7 cellular contexts compared by ENCODE assay signal in genomic region chr12:85076688-85077430, GRCh38. TPM values are rescaled to one million over a fixed set of nuclear protein-coding genes. Genes with fewer than 3 reads are reported as not detected.
DNase-seq lines count a peak whose midpoint lies in the region; TF ChIP-seq lines count a peak whose summit lies in the region.

No MANE protein-coding gene starts in this region.

- H3K4me3 ChIP-seq in SK-N-SH (ENCODE audit: low read depth in 2 of 2, low read length in 1 of 2) (peak overlapping the region in 1 of 2 experiments; percentile 6; a peak in 1 of 4 replicates), skeletal muscle satellite cell (ENCODE audit: low read length) (no peak overlapping the region), spleen (no peak overlapping the region)

- H3K9me3 ChIP-seq in SK-N-SH (no peaks in the 10 kb centered on the region), skeletal muscle satellite cell (replicated peaks; ENCODE audit: low read length) (no peaks in the 10 kb centered on the region), spleen (no peaks in the 10 kb centered on the region)

- no peak overlapping the region for H3K27ac Mint-ChIP-seq in HFFc6

- H4K20me1 ChIP-seq in SK-N-SH (ENCODE audit: insufficient read depth), result no peaks in the 10 kb centered on the region

- no peak overlapping the region for H3K9ac ChIP-seq in SK-N-SH
- H3K9ac ChIP-seq in skeletal muscle satellite cell (ENCODE audit: low read depth, low read length), result no peak overlapping the region

- TF ChIP-seq CTCF in GM12872 (IDR thresholded peaks at IDR 0.05; ENCODE audit: insufficient read depth, low read depth, low read length) (peak; percentile 45), HFFc6 (IDR thresholded peaks at IDR 0.05) (peak; percentile 75), SK-N-SH (IDR thresholded peaks at IDR 0.05) (peak; percentile 75), spleen (IDR thresholded peaks at IDR 0.05 in 8 of 11, conservative IDR thresholded peaks at IDR 0.05 in 3 of 11) (no peak)

- H3K36me3 Mint-ChIP-seq in HFFc6 (ENCODE audit: low read depth), result no peaks in the 10 kb centered on the region

- no peaks in the 10 kb centered on the region for H3K9me2 ChIP-seq in SK-N-SH

- H3K27me3 ChIP-seq in SK-N-SH (ENCODE audit: insufficient read depth) (no peaks in the 10 kb centered on the region), skeletal muscle satellite cell (ENCODE audit: control insufficient read depth, insufficient read depth, low read length) (no peaks in the 10 kb centered on the region), spleen (replicated peaks in 1 of 7) (no peaks in the 10 kb centered on the region)

- POLR2A ChIA-PET in SK-N-SH (lab: Yijun Ruan, JAX), result no interaction called here

- peaks cover 0 to 4% of the 10 kb centered on the region in 2 experiments; a peak in 2 of 4 replicates for H3K4me1 ChIP-seq in SK-N-SH (ENCODE audit: control insufficient read depth in 1 of 2, insufficient read depth in 2 of 2, low read depth in 1 of 2, low read length in 1 of 2)
- H3K4me1 ChIP-seq in skeletal muscle satellite cell (ENCODE audit: control insufficient read depth, insufficient read depth, low read length), result peaks cover 4% of the 10 kb centered on the region
- no peaks in the 10 kb centered on the region for H3K4me1 ChIP-seq in spleen

- H3K79me2 ChIP-seq in SK-N-SH (ENCODE audit: insufficient read depth), result no peaks in the 10 kb centered on the region

- CTCF ChIA-PET in SK-N-SH (lab: Yijun Ruan, JAX), result interaction anchor here (0.6 to 3.9 kb wide), 30 partner anchors 9 to 796 kb away, joined by 3 to 28 read pairs (median 3); no protein-coding TSS in a partner anchor

- no peak for TF ChIP-seq EP300 in SK-N-SH (IDR thresholded peaks at IDR 0.05; ENCODE audit: borderline replicate concordance in 1 of 2, low read depth in 1 of 2, low read length in 1 of 2)

- no peak overlapping the region for H3K4me3 Mint-ChIP-seq in HFFc6

- peaks cover 6% of the 10 kb centered on the region for H3F3A ChIP-seq in SK-N-SH (replicated peaks; ENCODE audit: insufficient read depth)

- no peaks in the 10 kb centered on the region for H3K4me1 Mint-ChIP-seq in HFFc6 (ENCODE audit: low read depth)

- 4% methylated on average over 1 of the region's 1 CpG for WGBS in SK-N-SH (ENCODE audit: low lambda C conversion rate)
- 0 to 7% (median 3%) methylated on average over 1 of the region's 1 CpG for WGBS in spleen, 5 donors

- H2AFZ ChIP-seq in SK-N-SH (ENCODE audit: low read depth), result peak overlapping the region; percentile 52; the same call in 1 of the 2 replicates

- H3K36me3 ChIP-seq in SK-N-SH (replicated peaks in 1 of 2; ENCODE audit: control insufficient read depth in 1 of 2, insufficient read depth in 2 of 2, low read length in 1 of 2) (no peaks in the 10 kb centered on the region), skeletal muscle satellite cell (ENCODE audit: insufficient read depth, low read length) (no peaks in the 10 kb centered on the region), spleen (no peaks in the 10 kb centered on the region)

- intact Hi-C loops in spleen (cut with DNase I; ENCODE audit: low total_unique reads), result no loop called here

- H3K9me3 Mint-ChIP-seq in HFFc6, result no peaks in the 10 kb centered on the region

- no peak overlapping the region for H3K27ac ChIP-seq in SK-N-SH (ENCODE audit: low read depth in 2 of 2, low read length in 1 of 2)
- H3K27ac ChIP-seq in spleen, result no peak overlapping the region

- DNase-seq in HFFc6 (peak; percentile 81), NCI-H1092 treated with DMSO at 0.1 percent for 48 hours (lab: John Stamatoyannopoulos, UW) (peak; percentile 70), SK-N-SH (peak; percentile 12), foreskin melanocyte (peak; percentile 38), spleen (no peak)

- H3K27me3 Mint-ChIP-seq in HFFc6 (ENCODE audit: insufficient read depth), result no peaks in the 10 kb centered on the region

- peak overlapping the region; percentile 0; the same call in 1 of the 2 replicates for H3K4me2 ChIP-seq in SK-N-SH
- H3K4me2 ChIP-seq in skeletal muscle satellite cell (ENCODE audit: low read length), result peak overlapping the region; percentile 11

- peak; percentile 81 for TF ChIP-seq RAD21 in SK-N-SH (IDR thresholded peaks at IDR 0.05; ENCODE audit: low read length)

- TF ChIP-seq POLR2A in spleen (IDR thresholded peaks at IDR 0.05), result no peak

TF ChIP-seq in SK-N-SH, 30 proteins besides CTCF, POLR2A, EP300 and RAD21:
- TF ChIP-seq PBX3 (IDR thresholded peaks at IDR 0.05), result no peak
- peak; percentile 74; the same call in 1 of the 2 replicates for TF ChIP-seq NFIC (IDR thresholded peaks at IDR 0.05; ENCODE audit: borderline replicate concordance)
- TF ChIP-seq FOSL2 (IDR thresholded peaks at IDR 0.05; ENCODE audit: borderline replicate concordance, low read depth), result peak; percentile 44; the same call in 1 of the 2 replicates
- peak; percentile 50; the same call in 1 of the 2 replicates for TF ChIP-seq SMC3 (IDR thresholded peaks at IDR 0.05; ENCODE audit: low read depth, low read length)

RNA-seq across cellular contexts. Expression of gene LRRIQ1, which starts 40.7 kb away (rescaled TPM):
- under 1 TPM in 2 of 6 experiments, not detected in 4; 0.21 to 0.57 TPM for total RNA-seq in HFFc6 (2021; fragmentation: NEBNext Ultra II Directional; extraction: Animal tissue kit (Norgen Biotek cat#: 25700))
- polyA plus RNA-seq in SK-N-SH (2012; rRNA removed) (0.39 and 0.67 TPM in 2 replicates), spleen (under 1 TPM; 0.02 to 0.10 (median 0.09) TPM)
- polyA plus RNA-seq in SK-N-SH (2012; cell fraction: cytosol; rRNA removed), result 0.54 and 0.70 TPM in 2 replicates
- 0.94 and 1.8 TPM in 2 replicates for polyA plus RNA-seq in SK-N-SH (2012; cell fraction: nucleus; rRNA removed)
- 0.25 and 0.44 TPM in 2 replicates for total RNA-seq in skeletal muscle satellite cell (2012; rRNA removed)
- total RNA-seq in spleen, result 1 to 10 TPM in 1 of 7 donors, under 1 TPM in 5, not detected in 1; 0.14 to 1.0 (median 0.40) TPM

RNA-seq across cellular contexts. Expression of gene TSPAN19, which starts 40.8 kb away (rescaled TPM):
- total RNA-seq in HFFc6 (2021; fragmentation: NEBNext Ultra II Directional; extraction: Animal tissue kit (Norgen Biotek cat#: 25700)), result not detected
- polyA plus RNA-seq in SK-N-SH (2012; rRNA removed) (0.05 and 0.06 TPM in 2 replicates), spleen (under 1 TPM in 2 of 3 donors, not detected in 1; 0.11 to 0.51 TPM)
- 0.08 TPM in 1 of 2 replicates, not detected in the other for polyA plus RNA-seq in SK-N-SH (2012; cell fraction: cytosol; rRNA removed)
- polyA plus RNA-seq in SK-N-SH (2012; cell fraction: nucleus; rRNA removed), result 0.27 and 0.38 TPM in 2 replicates
- 1.3 TPM in 1 of 2 replicates, not detected in the other for total RNA-seq in skeletal muscle satellite cell (2012; rRNA removed)
- 1 to 10 TPM in 1 of 7 donors, under 1 TPM in 2, not detected in 4; 0.32 to 1.1 (median 0.77) TPM for total RNA-seq in spleen

Comparison
In these comparisons a context has a peak if more than half of its experiments do, and no peak if none do; other contexts are left out.
1. CTCF ChIP-seq: peak in GM12872 (single experiment), HFFc6 (single experiment) and SK-N-SH (single experiment); none in spleen (0 of 11).